Comparison of ENCODE assay signal across 8 cellular contexts in genomic region chr10:115093286-115093775, GRCh38. TPM values are rescaled to one million over a fixed set of nuclear protein-coding genes. Genes with fewer than 3 reads are reported as not detected.
DNase-seq lines count a peak whose midpoint lies in the region; ATAC-seq, FAIRE-seq and TF ChIP-seq lines count a peak whose summit lies in the region.

ATRNL1 (plus strand) TSS chr10:115093365; CDS start chr10:115093751, 386 bp downstream.

- POLR2A ChIA-PET in HepG2 (lab: Yijun Ruan, JAX): no interaction called here

- TF ChIP-seq POLR2A in HepG2 (IDR thresholded peaks at IDR 0.05; ENCODE audit: insufficient read depth in 1 of 2, low read depth in 2 of 2, low read length in 2 of 2): no peak
- TF ChIP-seq POLR2A in testis (IDR thresholded peaks at IDR 0.05): no peak

- CTCF ChIA-PET in HepG2 (lab: Yijun Ruan, JAX; ENCODE audit: low intra/inter-chr PET ratio, low total read pairs): no interaction called here

- H3K79me2 ChIP-seq in OCI-LY1 (ENCODE audit: insufficient read depth, low read length): no peaks in the 10 kb centered on the region
- H3K79me2 ChIP-seq in HepG2 (ENCODE audit: insufficient read depth, low read length): no peaks in the 10 kb centered on the region

- H3K4me1 Mint-ChIP-seq in CD4-positive, CD25-positive, alpha-beta regulatory T cell: peaks cover 4 to 16% (median 9%) of the 10 kb centered on the region in 4 donors

- TF ChIP-seq EP300 in HepG2 (IDR thresholded peaks at IDR 0.05; ENCODE audit: low read depth in 2 of 2, low read length in 2 of 2) (no peak), HepG2 (CRISPR knock-in tag; IDR thresholded peaks at IDR 0.05; ENCODE audit: borderline replicate concordance) (no peak)

- no peak within 1 kb of the TSS for H3K4me3 ChIP-seq in CD4-positive, CD25-positive, alpha-beta regulatory T cell (ENCODE audit: low read depth, low read length)
- H3K4me3 ChIP-seq in OCI-LY1 (ENCODE audit: low read depth, low read length, poor library complexity, severe bottlenecking) (peak within 1 kb of the TSS; percentile 62), HepG2 (replicated peaks in 1 of 3; ENCODE audit: insufficient read depth in 1 of 3, low read depth in 2 of 3, low read length in 3 of 3) (peak within 1 kb of the TSS; percentile 47 to 73 (median 62)), testis (peak within 1 kb of the TSS; percentile 66 to 74)

- DNase-seq in CD4-positive, CD25-positive, alpha-beta regulatory T cell: no peak
- DNase-seq in HepG2 (ENCODE audit: low spot score) (no peak), testis (peak; percentile 50)
- no peak for DNase-seq in stimulated activated naive CD4-positive, alpha-beta T cell (lab: John Stamatoyannopoulos, UW)

- no peak within 1 kb of the TSS for H2AFZ ChIP-seq in OCI-LY1 (ENCODE audit: low read length)
- H2AFZ ChIP-seq in HepG2 (ENCODE audit: low read length): no peak within 1 kb of the TSS

- TF ChIP-seq CTCF in OCI-LY1 (IDR thresholded peaks at IDR 0.05; ENCODE audit: low read length): no peak
- no peak for TF ChIP-seq CTCF in HepG2 (CRISPR knock-in tag; IDR thresholded peaks at IDR 0.05)
- no peak for TF ChIP-seq CTCF in testis (IDR thresholded peaks at IDR 0.05)

- intact Hi-C loops in HepG2 (cut with micrococcal nuclease; ENCODE audit: unreplicated experiment): loop anchor here (1.0 to 5.0 kb wide), 2 partner anchors 66 to 216 kb away; no protein-coding TSS in a partner anchor
- intact Hi-C loops in testis (cut with DNase I; ENCODE audit: low total_unique reads): no loop called here

- no peaks in the 10 kb centered on the region for H3F3A ChIP-seq in OCI-LY1 (ENCODE audit: insufficient read depth, low read length)

- peaks cover 61% of the 10 kb centered on the region for H3K27me3 Mint-ChIP-seq in CD4-positive, CD25-positive, alpha-beta regulatory T cell

- peak within 1 kb of the TSS; percentile 72 for H3K4me2 ChIP-seq in OCI-LY1 (ENCODE audit: low read length)
- H3K4me2 ChIP-seq in HepG2 (ENCODE audit: low read depth, low read length): peak within 1 kb of the TSS; percentile 84

- no peaks in the 10 kb centered on the region for H3K9me2 ChIP-seq in OCI-LY1 (ENCODE audit: low read depth, low read length)

- in situ Hi-C loops in HepG2 (cut with HindIII; ENCODE audit: extremely low pct_ligation_motif_present, low pct_unique_long_range_greater_than_20kb): no loop called here

- H3K27me3 ChIP-seq in CD4-positive, CD25-positive, alpha-beta regulatory T cell (ENCODE audit: control insufficient read depth, insufficient read depth, low read length): peaks cover 40% of the 10 kb centered on the region
- no peaks in the 10 kb centered on the region for H3K27me3 ChIP-seq in OCI-LY1 (ENCODE audit: insufficient read depth, low read length)
- H3K27me3 ChIP-seq in HepG2 (ENCODE audit: control insufficient read depth in 1 of 2, insufficient read depth in 2 of 2, low read length in 2 of 2): peaks cover 3 to 26% of the 10 kb centered on the region in 2 experiments; a peak in 3 of 5 replicates
- H3K27me3 ChIP-seq in testis: no peaks in the 10 kb centered on the region

- WGBS in HepG2 (ENCODE audit: low lambda C conversion rate): no CpG with 5 or more reads among the region's 70 CpGs
- 0% methylated on average over 1 to 39 of the region's 70 CpGs for WGBS in testis, 2 donors

- H4K20me1 ChIP-seq in OCI-LY1 (ENCODE audit: insufficient read depth, low read length) (no peaks in the 10 kb centered on the region), HepG2 (ENCODE audit: insufficient read depth, low read length) (no peaks in the 10 kb centered on the region)

- peak within 1 kb of the TSS; percentile 71 to 91 (median 77) for H3K4me3 Mint-ChIP-seq in CD4-positive, CD25-positive, alpha-beta regulatory T cell

- no peaks in the 10 kb centered on the region for H3K9me3 ChIP-seq in CD4-positive, CD25-positive, alpha-beta regulatory T cell (ENCODE audit: control insufficient read depth in 2 of 2, low read length in 2 of 2)
- H3K9me3 ChIP-seq in OCI-LY1 (ENCODE audit: low read length) (no peaks in the 10 kb centered on the region), HepG2 (ENCODE audit: low read length) (no peaks in the 10 kb centered on the region), testis (no peaks in the 10 kb centered on the region)

- H3K36me3 ChIP-seq in CD4-positive, CD25-positive, alpha-beta regulatory T cell (ENCODE audit: control insufficient read depth, insufficient read depth, low read length): no peaks in the 10 kb centered on the region
- no peaks in the 10 kb centered on the region for H3K36me3 ChIP-seq in OCI-LY1 (ENCODE audit: insufficient read depth, low read length)
- H3K36me3 ChIP-seq in HepG2 (replicated peaks in 1 of 2; ENCODE audit: control insufficient read depth in 1 of 2, insufficient read depth in 2 of 2, low read length in 2 of 2): no peaks in the 10 kb centered on the region
- no peaks in the 10 kb centered on the region for H3K36me3 ChIP-seq in testis (ENCODE audit: low read depth, missing control alignments)

- no peaks in the 10 kb centered on the region for H3K36me3 Mint-ChIP-seq in CD4-positive, CD25-positive, alpha-beta regulatory T cell

- no TSS peak for BruUV-seq in HepG2 (replicated peaks; lab: Mats Ljungman, UMichigan)

- H3K4me1 ChIP-seq in CD4-positive, CD25-positive, alpha-beta regulatory T cell (ENCODE audit: control insufficient read depth, insufficient read depth, low read length, poor library complexity, severe bottlenecking): peaks cover 12% of the 10 kb centered on the region
- no peaks in the 10 kb centered on the region for H3K4me1 ChIP-seq in OCI-LY1 (ENCODE audit: insufficient read depth, low read length, severe bottlenecking)
- no peaks in the 10 kb centered on the region for H3K4me1 ChIP-seq in HepG2 (ENCODE audit: insufficient read depth, low read length)
- no peaks in the 10 kb centered on the region for H3K4me1 ChIP-seq in testis

- no peak within 1 kb of the TSS for H3K27ac ChIP-seq in CD4-positive, CD25-positive, alpha-beta regulatory T cell (ENCODE audit: insufficient read depth, low read length, poor library complexity, severe bottlenecking)
- H3K27ac ChIP-seq in OCI-LY1 (ENCODE audit: low read depth, low read length, poor library complexity, severe bottlenecking) (no peak within 1 kb of the TSS), cingulate gyrus (ENCODE audit: low read depth, low read length) (peak within 1 kb of the TSS; percentile 69), HepG2 (ENCODE audit: extremely low read length, insufficient read depth, low read length) (no peak within 1 kb of the TSS), testis (peak within 1 kb of the TSS; percentile 70 to 80)

- FAIRE-seq in HepG2 (lab: Jason Lieb, UNC): no peak

- peak in 1 of 2 donors; percentile 46 for ATAC-seq in CD4-positive, CD25-positive, alpha-beta regulatory T cell (ENCODE audit: low read depth in 2 of 2)
- ATAC-seq in GM18909 (IDR thresholded peaks at IDR 0.05; ENCODE audit: poor library complexity, unreplicated experiment) (peak; percentile 77), HG03095 (IDR thresholded peaks at IDR 0.05; ENCODE audit: unreplicated experiment) (peak; percentile 66), HepG2 (peak; percentile 79)

- H3K27ac Mint-ChIP-seq in CD4-positive, CD25-positive, alpha-beta regulatory T cell: no peak within 1 kb of the TSS

- peak within 1 kb of the TSS; percentile 61 for H3K9ac ChIP-seq in OCI-LY1 (ENCODE audit: low read length)
- no peak within 1 kb of the TSS for H3K9ac ChIP-seq in HepG2 (ENCODE audit: insufficient read depth, low read depth, low read length)

- TF ChIP-seq RAD21 in HepG2 (CRISPR knock-in tag; IDR thresholded peaks at IDR 0.05): no peak

- H3K9me3 Mint-ChIP-seq in CD4-positive, CD25-positive, alpha-beta regulatory T cell: peaks cover 0 to 8% (median 0%) of the 10 kb centered on the region in 7 donors

TF ChIP-seq in HepG2, 621 proteins besides CTCF, POLR2A, EP300 and RAD21 (continues in another document):
- TF ChIP-seq MYPOP (CRISPR knock-in tag; IDR thresholded peaks at IDR 0.05) (peak; percentile 64; the same call in 1 of the 2 replicates), SETDB1 (CRISPR knock-in tag; IDR thresholded peaks at IDR 0.05; ENCODE audit: borderline replicate concordance) (no peak), ZNF777 (CRISPR knock-in tag; IDR thresholded peaks at IDR 0.05) (peak; percentile 52)

RNA-seq across cellular contexts. Expression of gene ATRNL1, which starts in this region (rescaled TPM):
- total RNA-seq in CD4-positive, CD25-positive, alpha-beta regulatory T cell: not detected
- not detected for polyA plus RNA-seq in CD4-positive, CD25-positive, alpha-beta regulatory T cell
- 0.04 TPM in 1 of 2 replicates, not detected in the other for total RNA-seq in HepG2 (2016; rRNA removed; fragmentation: Illumina TruSeq; extraction: Trizol)
- 0.20 TPM in 1 of 2 replicates, not detected in the other for total RNA-seq in HepG2 (2016; cell fraction: cytosol; rRNA removed; fragmentation: Illumina TruSeq; extraction: Trizol; ENCODE audit: low read depth)
- not detected in 2 replicates for total RNA-seq in HepG2 (2016; cell fraction: insoluble cytoplasmic fraction; rRNA removed; fragmentation: Illumina TruSeq; extraction: Trizol)
- total RNA-seq in HepG2 (2016; cell fraction: membrane; rRNA removed; fragmentation: Illumina TruSeq; extraction: Trizol): 0.14 and 0.22 TPM in 2 replicates
- not detected in 2 replicates for total RNA-seq in HepG2 (2016; cell fraction: nucleus; rRNA removed; fragmentation: Illumina TruSeq; extraction: Trizol)
- 0.01 TPM in 1 of 2 replicates, not detected in the other for polyA plus RNA-seq in HepG2 (2011; rRNA removed)
- 0.03 TPM in 1 of 2 replicates, not detected in the other for polyA plus RNA-seq in HepG2 (2011; cell fraction: cytosol; rRNA removed)
- not detected in 2 replicates for polyA plus RNA-seq in HepG2 (2011; cell fraction: nucleus; rRNA removed)
- 0.12 TPM in 1 of 2 replicates, not detected in the other for polyA plus RNA-seq in HepG2 (2012)
- polyA plus RNA-seq in HepG2 (2016; cell fraction: cytosol; fragmentation: Illumina TruSeq; extraction: Trizol; ENCODE audit: low read depth): 0.10 TPM in 1 of 2 replicates, not detected in the other
- polyA plus RNA-seq in HepG2 (2016; cell fraction: insoluble cytoplasmic fraction; fragmentation: Illumina TruSeq; extraction: Trizol; ENCODE audit: low read depth): not detected in 2 replicates
- not detected in 2 replicates for polyA plus RNA-seq in HepG2 (2016; cell fraction: membrane; fragmentation: Illumina TruSeq; extraction: Trizol; ENCODE audit: low read depth)
- not detected in 2 replicates for polyA plus RNA-seq in HepG2 (2016; cell fraction: nucleus; fragmentation: Illumina TruSeq; extraction: Trizol; ENCODE audit: insufficient read depth, low read depth)
- 0.02 TPM in 1 of 2 replicates, not detected in the other for polyA minus RNA-seq in HepG2 (2011; rRNA and poly(A)+ RNA removed; ENCODE audit: low replicate concordance)
- not detected in 2 replicates for polyA minus RNA-seq in HepG2 (2011; cell fraction: cytosol; rRNA and poly(A)+ RNA removed)
- polyA minus RNA-seq in HepG2 (2011; cell fraction: nucleus; rRNA and poly(A)+ RNA removed): 0.37 and 1.2 TPM in 2 replicates
- total RNA-seq in testis: 10 to 100 TPM; 45.7 to 61.3 TPM
- polyA plus RNA-seq in testis (ENCODE audit: insufficient read depth, low read depth, low replicate concordance): 32.4 TPM

Comparison
In these comparisons a context has a peak if more than half of its experiments do, and no peak if none do; other contexts are left out.
1. RNA of gene ATRNL1 (total RNA-seq): 45.7 to 61.3 TPM in testis; not detected in CD4-positive, CD25-positive, alpha-beta regulatory T cell (single experiment) and 0.04 to 0.22 TPM in HepG2; every median in the first group is over 10 times any median in the second.
2. RNA of gene ATRNL1 (polyA plus RNA-seq): 32.4 TPM in testis (single experiment); not detected in CD4-positive, CD25-positive, alpha-beta regulatory T cell and 0.01 to 0.12 TPM in HepG2; every median in the first group is over 10 times any median in the second.
3. H3K27ac ChIP-seq: peak in cingulate gyrus (single experiment) and testis (2 of 2); none in CD4-positive, CD25-positive, alpha-beta regulatory T cell (single experiment), OCI-LY1 (single experiment) and HepG2 (single experiment).